In genomic region chr2:224983719-224984388, GRCh38 we compare ENCODE assay signal across 8 cellular contexts. TPM values are rescaled to one million over a fixed set of nuclear protein-coding genes. Genes with fewer than 3 reads are reported as not detected.
DNase-seq lines count a peak whose midpoint lies in the region; ATAC-seq and TF ChIP-seq lines count a peak whose summit lies in the region.

No MANE protein-coding gene starts in this region.

- no peak for TF ChIP-seq CTCF in AG09309 (IDR thresholded peaks at IDR 0.05; ENCODE audit: control insufficient read depth, insufficient read depth, low read depth, low read length, missing control alignments)
- TF ChIP-seq CTCF in testis (IDR thresholded peaks at IDR 0.05), result no peak
- TF ChIP-seq CTCF in lower leg skin (IDR thresholded peaks at IDR 0.05), result no peak

- no peaks in the 10 kb centered on the region for H3K27me3 Mint-ChIP-seq in naive thymus-derived CD4-positive, alpha-beta T cell

- H3K4me3 Mint-ChIP-seq in naive thymus-derived CD4-positive, alpha-beta T cell, result peak overlapping the region; percentile 26 to 85 (median 77)

- peaks cover 0 to 5% (median 0%) of the 10 kb centered on the region in 11 donors for H3K9me3 Mint-ChIP-seq in naive thymus-derived CD4-positive, alpha-beta T cell

- H3K36me3 ChIP-seq in naive thymus-derived CD4-positive, alpha-beta T cell (ENCODE audit: control insufficient read depth in 2 of 3, insufficient read depth in 3 of 3, low read length in 3 of 3), result peaks cover 0 to 4% (median 1%) of the 10 kb centered on the region in 3 experiments
- H3K36me3 ChIP-seq in testis (ENCODE audit: low read depth, missing control alignments), result no peaks in the 10 kb centered on the region

- H3K4me1 ChIP-seq in naive thymus-derived CD4-positive, alpha-beta T cell (ENCODE audit: control insufficient read depth in 2 of 2, insufficient read depth in 2 of 2, low read length in 2 of 2), result peaks cover 48 to 65% of the 10 kb centered on the region in 2 donors
- H3K4me1 ChIP-seq in testis, result no peaks in the 10 kb centered on the region

- H3K36me3 Mint-ChIP-seq in naive thymus-derived CD4-positive, alpha-beta T cell, result peaks cover 0 to 42% (median 13%) of the 10 kb centered on the region in 5 donors

- 10 to 32% methylated on average over 8 of the region's 8 CpGs for WGBS in testis, 2 donors
- WGBS in lower leg skin, 2 donors, result 10 to 22% methylated on average over 8 of the region's 8 CpGs

- peak overlapping the region; percentile 13 for H3K4me3 ChIP-seq in AG09309 (ENCODE audit: control insufficient read depth, low read depth, low read length)
- H3K4me3 ChIP-seq in naive thymus-derived CD4-positive, alpha-beta T cell (ENCODE audit: low read length), result no peak overlapping the region
- H3K4me3 ChIP-seq in testis, result no peak overlapping the region
- H3K4me3 ChIP-seq in lower leg skin (ENCODE audit: low read depth, poor library complexity, severe bottlenecking), result no peak overlapping the region

- CTCF ChIA-PET in naive thymus-derived CD4-positive, alpha-beta T cell (lab: Charles Lee), result interaction anchor here (0.6 to 0.9 kb wide), 3 partner anchors 37 to 91 kb away, joined by 3 to 4 read pairs (median 4); no protein-coding TSS in a partner anchor

- POLR2A ChIA-PET in naive thymus-derived CD4-positive, alpha-beta T cell (lab: Charles Lee), result interaction anchor here (0.9 to 1.6 kb wide), 3 partner anchors 11 to 57 kb away, joined by 3 to 5 read pairs (median 4); no protein-coding TSS in a partner anchor

- intact Hi-C loops in naive thymus-derived CD4-positive, alpha-beta T cell (cut with micrococcal nuclease), result loop anchor here (1.0 to 2.0 kb wide), 6 partner anchors 11 to 57 kb away; no protein-coding TSS in a partner anchor
- intact Hi-C loops in testis (cut with DNase I; ENCODE audit: low total_unique reads) (no loop called here), lower leg skin (cut with DNase I; ENCODE audit: low total_unique reads) (no loop called here)

- no peaks in the 10 kb centered on the region for H3K9me3 ChIP-seq in naive thymus-derived CD4-positive, alpha-beta T cell (ENCODE audit: control insufficient read depth in 2 of 3, low read length in 3 of 3)
- H3K9me3 ChIP-seq in testis, result no peaks in the 10 kb centered on the region

- TF ChIP-seq POLR2A in testis (IDR thresholded peaks at IDR 0.05) (no peak), lower leg skin (IDR thresholded peaks at IDR 0.05) (no peak)

- DNase-seq in AG09309 (ENCODE audit: low read depth) (no peak), NCI-H146 (lab: John Stamatoyannopoulos, UW) (peak; percentile 63), testis (no peak), lower leg skin (ENCODE audit: low spot score in 2 of 2) (no peak)
- DNase-seq in naive thymus-derived CD4-positive, alpha-beta T cell, result no peak
- DNase-seq in activated CD4-positive, CD25-positive, alpha-beta regulatory T cell treated with anti-CD3 and anti-CD28 coated beads, Interleukin-2, amount 50 U/mL, for 72 hours, result no peak

- peak overlapping the region; percentile 85 to 97 (median 92) for H3K27ac Mint-ChIP-seq in naive thymus-derived CD4-positive, alpha-beta T cell

- no peaks in the 10 kb centered on the region for H3K27me3 ChIP-seq in naive thymus-derived CD4-positive, alpha-beta T cell (ENCODE audit: control insufficient read depth in 2 of 2, insufficient read depth in 2 of 2, low read length in 2 of 2)
- H3K27me3 ChIP-seq in testis, result no peaks in the 10 kb centered on the region

- no peak for ATAC-seq in naive thymus-derived CD4-positive, alpha-beta T cell
- no peak for ATAC-seq in HG03378 (IDR thresholded peaks at IDR 0.05; ENCODE audit: unreplicated experiment)

- H3K27ac ChIP-seq in cingulate gyrus (ENCODE audit: low read depth, low read length) (peak overlapping the region; percentile 76), testis (no peak overlapping the region)
- H3K27ac ChIP-seq in naive thymus-derived CD4-positive, alpha-beta T cell (ENCODE audit: low read depth, low read length), result peak overlapping the region; percentile 50

- peaks cover 57 to 91% (median 89%) of the 10 kb centered on the region in 7 donors for H3K4me1 Mint-ChIP-seq in naive thymus-derived CD4-positive, alpha-beta T cell

RNA-seq across cellular contexts. Expression of gene DOCK10, which starts 58.4 kb away (rescaled TPM):
- 100 to 1,000 TPM; 200 to 275 (median 231) TPM for total RNA-seq in naive thymus-derived CD4-positive, alpha-beta T cell
- 10 to 100 TPM; 64.2 to 71.2 TPM for polyA plus RNA-seq in naive thymus-derived CD4-positive, alpha-beta T cell
- total RNA-seq in testis (10 to 100 TPM; 11.4 to 20.2 TPM), lower leg skin (10 to 100 TPM in 3 of 4 donors, 1 to 10 TPM in 1; 6.2 to 16.5 (median 14.0) TPM)
- 2.9 TPM for polyA plus RNA-seq in testis (ENCODE audit: insufficient read depth, low read depth, low replicate concordance)

Comparison
In these comparisons a context has a peak if more than half of its experiments do, and no peak if none do; other contexts are left out.
1. H3K27ac ChIP-seq: peak in cingulate gyrus (single experiment) and naive thymus-derived CD4-positive, alpha-beta T cell (single experiment); none in testis (0 of 2).
2. RNA of gene DOCK10, which starts 58.4 kb away (total RNA-seq): 200 to 275 TPM in naive thymus-derived CD4-positive, alpha-beta T cell; 11.4 to 20.2 TPM in testis and 6.2 to 16.5 TPM in lower leg skin; every median in the first group is over 4 times any median in the second.
3. intact Hi-C loops: an anchor here in naive thymus-derived CD4-positive, alpha-beta T cell (1.0 to 2.0 kb wide); none called in testis and lower leg skin.